8 cellular contexts compared by ENCODE assay signal in genomic region chr7:105014725-105015630, GRCh38.
A peak's percentile ranks its signal among the peaks of the same experiment; 100 is the strongest.
DNase-seq lines count a peak whose midpoint lies in the region; FAIRE-seq and TF ChIP-seq lines count a peak whose summit lies in the region.

No MANE protein-coding gene starts in this region.

- FAIRE-seq in HTR-8/SVneo (lab: Jason Lieb, UNC), result no peak

- TF ChIP-seq CTCF in GM12864 (IDR thresholded peaks at IDR 0.05; ENCODE audit: low read depth, low read length, missing control alignments), result no peak
- no peak for TF ChIP-seq CTCF in VCaP (conservative IDR thresholded peaks at IDR 0.05)

- no peaks in the 10 kb centered on the region for H3K27me3 ChIP-seq in layer of hippocampus (ENCODE audit: control insufficient read depth, insufficient read depth, low read length)

- peak overlapping the region; percentile 98 for H3K4me3 ChIP-seq in GM12864 (ENCODE audit: low read depth, low read length)

- peak; percentile 36 for DNase-seq in GM12864 (ENCODE audit: low read depth)
- DNase-seq in MV-4-11 (lab: John Stamatoyannopoulos, UW), result peak; percentile 23
- peak; percentile 78 for DNase-seq in cerebellar cortex (ENCODE audit: low spot score)
- peak; percentile 58 for DNase-seq in stimulated activated CD4-positive, alpha-beta T cell treated with anti-CD3 and anti-CD28 coated beads, Interleukin-1b, Interleukin-23, amount 100 ng/mL, for 48 hours
- DNase-seq in HTR-8/SVneo (ENCODE audit: insufficient read length, low spot score), result no peak
- no peak for DNase-seq in NCI-H2196 (lab: John Stamatoyannopoulos, UW; ENCODE audit: unreplicated experiment)

- H3K27ac ChIP-seq in VCaP, result peak overlapping the region; percentile 100
- peak overlapping the region; percentile 100 for H3K27ac ChIP-seq in layer of hippocampus (ENCODE audit: low read depth, low read length)

Comparison
In these comparisons a context has a peak if more than half of its experiments do, and no peak if none do; other contexts are left out.
1. DNase-seq: peak in GM12864 (single experiment), MV-4-11 (single experiment), cerebellar cortex (single experiment) and stimulated activated CD4-positive, alpha-beta T cell treated with anti-CD3 and anti-CD28 coated beads, Interleukin-1b, Interleukin-23, amount 100 ng/mL, for 48 hours (single experiment); none in HTR-8/SVneo (single experiment) and NCI-H2196 (single experiment).